In the genomic region with DNA sequence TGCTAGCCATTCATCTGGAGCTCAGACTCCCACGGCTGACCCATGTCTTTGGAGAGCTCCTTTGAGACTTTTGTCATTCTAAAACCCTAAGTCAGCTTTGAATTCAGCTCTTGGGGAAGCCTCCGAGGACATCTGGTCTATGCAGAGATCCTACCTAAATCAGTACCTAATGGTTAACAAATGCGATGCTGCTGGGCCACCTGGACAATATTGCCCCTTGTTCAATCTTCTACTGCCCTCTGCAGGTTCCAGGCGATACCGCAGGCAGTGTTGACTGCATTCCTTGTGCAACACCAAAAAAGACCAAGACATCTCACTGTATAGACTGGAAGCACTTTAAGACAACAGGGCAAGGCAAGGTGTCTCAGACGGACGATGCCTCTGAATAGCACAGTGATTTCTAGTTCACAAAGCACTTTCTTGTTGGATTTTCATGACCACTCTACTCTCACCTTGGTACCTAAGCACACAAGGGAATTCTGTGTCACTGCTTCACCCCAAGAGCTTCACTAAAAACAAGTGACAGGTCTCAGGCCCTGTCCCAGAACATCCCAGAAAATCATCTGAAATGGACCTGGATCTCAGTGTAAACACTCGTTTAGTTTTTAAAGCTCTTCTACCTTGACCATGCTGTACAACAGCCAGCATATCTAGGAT, we compare ENCODE assay signal across 1 cellular context.
TF ChIP-seq lines count a peak whose summit lies in the region.

No MANE protein-coding gene starts in this region.

TF ChIP-seq in K562, 482 proteins besides CTCF, POLR2A, EP300 and RAD21 (continued from another document and continues in another):
- TF ChIP-seq STAG1 (CRISPR knock-in tag; IDR thresholded peaks at IDR 0.05; ENCODE audit: borderline replicate concordance) (peak; percentile 47; the same call in 1 of the 2 replicates), ARNT (IDR thresholded peaks at IDR 0.05) (no peak), KAT2B (IDR thresholded peaks at IDR 0.05; ENCODE audit: low read depth, low read length) (no peak), U2AF1 (optimal IDR thresholded peaks at IDR 0.05; ENCODE audit: low read depth, low read length) (no peak), POLR2AphosphoS5 (IDR thresholded peaks at IDR 0.05; ENCODE audit: control insufficient read depth, insufficient read depth, low read depth, low read length) (no peak), BMI1 (IDR thresholded peaks at IDR 0.05; ENCODE audit: low read length) (no peak), CTBP1 (IDR thresholded peaks at IDR 0.05; ENCODE audit: borderline replicate concordance) (no peak), NONO (IDR thresholded peaks at IDR 0.05; ENCODE audit: low read depth in 2 of 2, low read length in 1 of 2) (no peak), ZC3H11A (IDR thresholded peaks at IDR 0.05; ENCODE audit: low read depth, low read length) (no peak), RUNX1 (IDR thresholded peaks at IDR 0.05; ENCODE audit: low read depth) (no peak), SMAD1 (IDR thresholded peaks at IDR 0.05; ENCODE audit: low read depth, low read length, partially characterized antibody) (no peak), ZNF436 (CRISPR knock-in tag; IDR thresholded peaks at IDR 0.05) (no peak), ESRRA (IDR thresholded peaks at IDR 0.05; ENCODE audit: borderline replicate concordance, low read depth) (no peak), ETV6 (IDR thresholded peaks at IDR 0.05; ENCODE audit: borderline replicate concordance in 1 of 2, low read depth in 2 of 2, low read length in 1 of 2) (no peak), ETV6 (CRISPR knock-in tag; IDR thresholded peaks at IDR 0.05; ENCODE audit: borderline replicate concordance) (no peak), RB1 (IDR thresholded peaks at IDR 0.05; ENCODE audit: low read depth) (peak; percentile 44; the same call in 1 of the 2 replicates), NR1H2 (CRISPR knock-in tag; IDR thresholded peaks at IDR 0.05) (no peak), HNRNPUL1 (IDR thresholded peaks at IDR 0.05; ENCODE audit: low read length) (no peak), SRSF3 (IDR thresholded peaks at IDR 0.05; ENCODE audit: insufficient read depth, low read length) (no peak), ARID2 (IDR thresholded peaks at IDR 0.05) (peak; percentile 25; the same call in 1 of the 2 replicates), ELF2 (CRISPR knock-in tag; IDR thresholded peaks at IDR 0.05) (no peak), HNRNPH1 (optimal IDR thresholded peaks at IDR 0.05; ENCODE audit: low read depth, low read length) (no peak), TEAD4 (IDR thresholded peaks at IDR 0.05; ENCODE audit: low read length) (0 out of 2 replicates have a peak, but pooled peaks have one; percentile 32), TEAD4 (CRISPR knock-in tag; IDR thresholded peaks at IDR 0.05; ENCODE audit: borderline replicate concordance) (no peak), NFIX (CRISPR knock-in tag; IDR thresholded peaks at IDR 0.05; ENCODE audit: low read depth) (no peak), ZFX (CRISPR knock-in tag; IDR thresholded peaks at IDR 0.05) (no peak), SMARCE1 (IDR thresholded peaks at IDR 0.05) (no peak), ARHGAP35 (IDR thresholded peaks at IDR 0.05; ENCODE audit: partially characterized antibody) (no peak), ZNF507 (tag; conservative IDR thresholded peaks at IDR 0.05) (no peak)
- TF ChIP-seq, protein P1, sequence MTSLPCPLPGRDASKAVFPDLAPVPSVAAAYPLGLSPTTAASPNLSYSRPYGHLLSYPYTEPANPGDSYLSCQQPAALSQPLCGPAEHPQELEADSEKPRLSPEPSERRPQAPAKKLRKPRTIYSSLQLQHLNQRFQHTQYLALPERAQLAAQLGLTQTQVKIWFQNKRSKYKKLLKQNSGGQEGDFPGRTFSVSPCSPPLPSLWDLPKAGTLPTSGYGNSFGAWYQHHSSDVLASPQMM (CRISPR knock-in tag; IDR thresholded peaks at IDR 0.05), result no peak
- TF ChIP-seq, protein P2, sequence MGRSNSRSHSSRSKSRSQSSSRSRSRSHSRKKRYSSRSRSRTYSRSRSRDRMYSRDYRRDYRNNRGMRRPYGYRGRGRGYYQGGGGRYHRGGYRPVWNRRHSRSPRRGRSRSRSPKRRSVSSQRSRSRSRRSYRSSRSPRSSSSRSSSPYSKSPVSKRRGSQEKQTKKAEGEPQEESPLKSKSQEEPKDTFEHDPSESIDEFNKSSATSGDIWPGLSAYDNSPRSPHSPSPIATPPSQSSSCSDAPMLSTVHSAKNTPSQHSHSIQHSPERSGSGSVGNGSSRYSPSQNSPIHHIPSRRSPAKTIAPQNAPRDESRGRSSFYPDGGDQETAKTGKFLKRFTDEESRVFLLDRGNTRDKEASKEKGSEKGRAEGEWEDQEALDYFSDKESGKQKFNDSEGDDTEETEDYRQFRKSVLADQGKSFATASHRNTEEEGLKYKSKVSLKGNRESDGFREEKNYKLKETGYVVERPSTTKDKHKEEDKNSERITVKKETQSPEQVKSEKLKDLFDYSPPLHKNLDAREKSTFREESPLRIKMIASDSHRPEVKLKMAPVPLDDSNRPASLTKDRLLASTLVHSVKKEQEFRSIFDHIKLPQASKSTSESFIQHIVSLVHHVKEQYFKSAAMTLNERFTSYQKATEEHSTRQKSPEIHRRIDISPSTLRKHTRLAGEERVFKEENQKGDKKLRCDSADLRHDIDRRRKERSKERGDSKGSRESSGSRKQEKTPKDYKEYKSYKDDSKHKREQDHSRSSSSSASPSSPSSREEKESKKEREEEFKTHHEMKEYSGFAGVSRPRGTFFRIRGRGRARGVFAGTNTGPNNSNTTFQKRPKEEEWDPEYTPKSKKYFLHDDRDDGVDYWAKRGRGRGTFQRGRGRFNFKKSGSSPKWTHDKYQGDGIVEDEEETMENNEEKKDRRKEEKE (IDR thresholded peaks at IDR 0.05; ENCODE audit: borderline replicate concordance in 1 of 2, control insufficient read depth in 1 of 2, low read depth in 2 of 2, low read length in 1 of 2), result no peak
- TF ChIP-seq, protein P3, sequence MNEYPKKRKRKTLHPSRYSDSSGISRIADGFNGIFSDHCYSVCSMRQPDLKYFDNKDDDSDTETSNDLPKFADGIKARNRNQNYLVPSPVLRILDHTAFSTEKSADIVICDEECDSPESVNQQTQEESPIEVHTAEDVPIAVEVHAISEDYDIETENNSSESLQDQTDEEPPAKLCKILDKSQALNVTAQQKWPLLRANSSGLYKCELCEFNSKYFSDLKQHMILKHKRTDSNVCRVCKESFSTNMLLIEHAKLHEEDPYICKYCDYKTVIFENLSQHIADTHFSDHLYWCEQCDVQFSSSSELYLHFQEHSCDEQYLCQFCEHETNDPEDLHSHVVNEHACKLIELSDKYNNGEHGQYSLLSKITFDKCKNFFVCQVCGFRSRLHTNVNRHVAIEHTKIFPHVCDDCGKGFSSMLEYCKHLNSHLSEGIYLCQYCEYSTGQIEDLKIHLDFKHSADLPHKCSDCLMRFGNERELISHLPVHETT (CRISPR knock-in tag; conservative IDR thresholded peaks at IDR 0.05 in 1 of 2, IDR thresholded peaks at IDR 0.05 in 1 of 2), result no peak
- TF ChIP-seq, protein P4, sequence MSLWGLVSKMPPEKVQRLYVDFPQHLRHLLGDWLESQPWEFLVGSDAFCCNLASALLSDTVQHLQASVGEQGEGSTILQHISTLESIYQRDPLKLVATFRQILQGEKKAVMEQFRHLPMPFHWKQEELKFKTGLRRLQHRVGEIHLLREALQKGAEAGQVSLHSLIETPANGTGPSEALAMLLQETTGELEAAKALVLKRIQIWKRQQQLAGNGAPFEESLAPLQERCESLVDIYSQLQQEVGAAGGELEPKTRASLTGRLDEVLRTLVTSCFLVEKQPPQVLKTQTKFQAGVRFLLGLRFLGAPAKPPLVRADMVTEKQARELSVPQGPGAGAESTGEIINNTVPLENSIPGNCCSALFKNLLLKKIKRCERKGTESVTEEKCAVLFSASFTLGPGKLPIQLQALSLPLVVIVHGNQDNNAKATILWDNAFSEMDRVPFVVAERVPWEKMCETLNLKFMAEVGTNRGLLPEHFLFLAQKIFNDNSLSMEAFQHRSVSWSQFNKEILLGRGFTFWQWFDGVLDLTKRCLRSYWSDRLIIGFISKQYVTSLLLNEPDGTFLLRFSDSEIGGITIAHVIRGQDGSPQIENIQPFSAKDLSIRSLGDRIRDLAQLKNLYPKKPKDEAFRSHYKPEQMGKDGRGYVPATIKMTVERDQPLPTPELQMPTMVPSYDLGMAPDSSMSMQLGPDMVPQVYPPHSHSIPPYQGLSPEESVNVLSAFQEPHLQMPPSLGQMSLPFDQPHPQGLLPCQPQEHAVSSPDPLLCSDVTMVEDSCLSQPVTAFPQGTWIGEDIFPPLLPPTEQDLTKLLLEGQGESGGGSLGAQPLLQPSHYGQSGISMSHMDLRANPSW (CRISPR knock-in tag; IDR thresholded peaks at IDR 0.05), result no peak
- TF ChIP-seq, protein P5, sequence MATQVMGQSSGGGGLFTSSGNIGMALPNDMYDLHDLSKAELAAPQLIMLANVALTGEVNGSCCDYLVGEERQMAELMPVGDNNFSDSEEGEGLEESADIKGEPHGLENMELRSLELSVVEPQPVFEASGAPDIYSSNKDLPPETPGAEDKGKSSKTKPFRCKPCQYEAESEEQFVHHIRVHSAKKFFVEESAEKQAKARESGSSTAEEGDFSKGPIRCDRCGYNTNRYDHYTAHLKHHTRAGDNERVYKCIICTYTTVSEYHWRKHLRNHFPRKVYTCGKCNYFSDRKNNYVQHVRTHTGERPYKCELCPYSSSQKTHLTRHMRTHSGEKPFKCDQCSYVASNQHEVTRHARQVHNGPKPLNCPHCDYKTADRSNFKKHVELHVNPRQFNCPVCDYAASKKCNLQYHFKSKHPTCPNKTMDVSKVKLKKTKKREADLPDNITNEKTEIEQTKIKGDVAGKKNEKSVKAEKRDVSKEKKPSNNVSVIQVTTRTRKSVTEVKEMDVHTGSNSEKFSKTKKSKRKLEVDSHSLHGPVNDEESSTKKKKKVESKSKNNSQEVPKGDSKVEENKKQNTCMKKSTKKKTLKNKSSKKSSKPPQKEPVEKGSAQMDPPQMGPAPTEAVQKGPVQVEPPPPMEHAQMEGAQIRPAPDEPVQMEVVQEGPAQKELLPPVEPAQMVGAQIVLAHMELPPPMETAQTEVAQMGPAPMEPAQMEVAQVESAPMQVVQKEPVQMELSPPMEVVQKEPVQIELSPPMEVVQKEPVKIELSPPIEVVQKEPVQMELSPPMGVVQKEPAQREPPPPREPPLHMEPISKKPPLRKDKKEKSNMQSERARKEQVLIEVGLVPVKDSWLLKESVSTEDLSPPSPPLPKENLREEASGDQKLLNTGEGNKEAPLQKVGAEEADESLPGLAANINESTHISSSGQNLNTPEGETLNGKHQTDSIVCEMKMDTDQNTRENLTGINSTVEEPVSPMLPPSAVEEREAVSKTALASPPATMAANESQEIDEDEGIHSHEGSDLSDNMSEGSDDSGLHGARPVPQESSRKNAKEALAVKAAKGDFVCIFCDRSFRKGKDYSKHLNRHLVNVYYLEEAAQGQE (CRISPR knock-in tag; IDR thresholded peaks at IDR 0.05; ENCODE audit: low read depth), result no peak
- TF ChIP-seq, protein P6, sequence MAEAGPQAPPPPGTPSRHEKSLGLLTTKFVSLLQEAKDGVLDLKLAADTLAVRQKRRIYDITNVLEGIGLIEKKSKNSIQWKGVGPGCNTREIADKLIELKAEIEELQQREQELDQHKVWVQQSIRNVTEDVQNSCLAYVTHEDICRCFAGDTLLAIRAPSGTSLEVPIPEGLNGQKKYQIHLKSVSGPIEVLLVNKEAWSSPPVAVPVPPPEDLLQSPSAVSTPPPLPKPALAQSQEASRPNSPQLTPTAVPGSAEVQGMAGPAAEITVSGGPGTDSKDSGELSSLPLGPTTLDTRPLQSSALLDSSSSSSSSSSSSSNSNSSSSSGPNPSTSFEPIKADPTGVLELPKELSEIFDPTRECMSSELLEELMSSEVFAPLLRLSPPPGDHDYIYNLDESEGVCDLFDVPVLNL (CRISPR knock-in tag; IDR thresholded peaks at IDR 0.05; ENCODE audit: low read depth), result no peak
- TF ChIP-seq, protein P7, sequence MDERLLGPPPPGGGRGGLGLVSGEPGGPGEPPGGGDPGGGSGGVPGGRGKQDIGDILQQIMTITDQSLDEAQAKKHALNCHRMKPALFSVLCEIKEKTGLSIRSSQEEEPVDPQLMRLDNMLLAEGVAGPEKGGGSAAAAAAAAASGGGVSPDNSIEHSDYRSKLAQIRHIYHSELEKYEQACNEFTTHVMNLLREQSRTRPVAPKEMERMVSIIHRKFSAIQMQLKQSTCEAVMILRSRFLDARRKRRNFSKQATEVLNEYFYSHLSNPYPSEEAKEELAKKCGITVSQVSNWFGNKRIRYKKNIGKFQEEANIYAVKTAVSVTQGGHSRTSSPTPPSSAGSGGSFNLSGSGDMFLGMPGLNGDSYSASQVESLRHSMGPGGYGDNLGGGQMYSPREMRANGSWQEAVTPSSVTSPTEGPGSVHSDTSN (CRISPR knock-in tag; IDR thresholded peaks at IDR 0.05; ENCODE audit: low read depth), result no peak
- TF ChIP-seq, protein P7 (tag; conservative IDR thresholded peaks at IDR 0.05; ENCODE audit: low read depth), result no peak
- TF ChIP-seq, protein P8, sequence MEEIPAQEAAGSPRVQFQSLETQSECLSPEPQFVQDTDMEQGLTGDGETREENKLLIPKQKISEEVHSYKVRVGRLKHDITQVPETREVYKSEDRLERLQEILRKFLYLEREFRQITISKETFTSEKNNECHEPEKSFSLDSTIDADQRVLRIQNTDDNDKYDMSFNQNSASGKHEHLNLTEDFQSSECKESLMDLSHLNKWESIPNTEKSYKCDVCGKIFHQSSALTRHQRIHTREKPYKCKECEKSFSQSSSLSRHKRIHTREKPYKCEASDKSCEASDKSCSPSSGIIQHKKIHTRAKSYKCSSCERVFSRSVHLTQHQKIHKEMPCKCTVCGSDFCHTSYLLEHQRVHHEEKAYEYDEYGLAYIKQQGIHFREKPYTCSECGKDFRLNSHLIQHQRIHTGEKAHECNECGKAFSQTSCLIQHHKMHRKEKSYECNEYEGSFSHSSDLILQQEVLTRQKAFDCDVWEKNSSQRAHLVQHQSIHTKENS (CRISPR knock-in tag; IDR thresholded peaks at IDR 0.05), result no peak
- TF ChIP-seq, protein P9, sequence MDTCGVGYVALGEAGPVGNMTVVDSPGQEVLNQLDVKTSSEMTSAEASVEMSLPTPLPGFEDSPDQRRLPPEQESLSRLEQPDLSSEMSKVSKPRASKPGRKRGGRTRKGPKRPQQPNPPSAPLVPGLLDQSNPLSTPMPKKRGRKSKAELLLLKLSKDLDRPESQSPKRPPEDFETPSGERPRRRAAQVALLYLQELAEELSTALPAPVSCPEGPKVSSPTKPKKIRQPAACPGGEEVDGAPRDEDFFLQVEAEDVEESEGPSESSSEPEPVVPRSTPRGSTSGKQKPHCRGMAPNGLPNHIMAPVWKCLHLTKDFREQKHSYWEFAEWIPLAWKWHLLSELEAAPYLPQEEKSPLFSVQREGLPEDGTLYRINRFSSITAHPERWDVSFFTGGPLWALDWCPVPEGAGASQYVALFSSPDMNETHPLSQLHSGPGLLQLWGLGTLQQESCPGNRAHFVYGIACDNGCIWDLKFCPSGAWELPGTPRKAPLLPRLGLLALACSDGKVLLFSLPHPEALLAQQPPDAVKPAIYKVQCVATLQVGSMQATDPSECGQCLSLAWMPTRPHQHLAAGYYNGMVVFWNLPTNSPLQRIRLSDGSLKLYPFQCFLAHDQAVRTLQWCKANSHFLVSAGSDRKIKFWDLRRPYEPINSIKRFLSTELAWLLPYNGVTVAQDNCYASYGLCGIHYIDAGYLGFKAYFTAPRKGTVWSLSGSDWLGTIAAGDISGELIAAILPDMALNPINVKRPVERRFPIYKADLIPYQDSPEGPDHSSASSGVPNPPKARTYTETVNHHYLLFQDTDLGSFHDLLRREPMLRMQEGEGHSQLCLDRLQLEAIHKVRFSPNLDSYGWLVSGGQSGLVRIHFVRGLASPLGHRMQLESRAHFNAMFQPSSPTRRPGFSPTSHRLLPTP (IDR thresholded peaks at IDR 0.05; ENCODE audit: borderline replicate concordance, extremely low read depth, insufficient read length), result no peak
